Comparison of ENCODE assay signal across 27 cellular contexts in the genomic region with DNA sequence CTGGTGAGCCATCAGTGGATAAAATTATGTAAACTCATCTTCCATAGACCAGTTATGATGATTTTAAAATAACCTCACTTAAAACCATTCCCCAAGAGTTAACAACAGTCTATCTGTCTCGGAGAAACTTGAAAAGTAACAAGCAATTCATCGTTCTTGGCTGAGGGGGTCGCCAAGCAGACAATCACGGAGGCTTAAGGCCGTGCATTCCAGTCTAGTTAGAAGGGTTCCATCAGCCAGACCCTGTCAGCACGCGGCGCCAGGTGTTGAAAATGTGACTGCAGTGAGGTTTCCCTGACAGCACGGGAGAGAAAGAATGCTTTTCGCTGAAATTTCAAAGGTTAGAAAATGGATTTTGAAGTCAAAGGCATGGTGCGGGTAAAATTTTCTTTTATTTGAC.
DNase-seq lines count a peak whose midpoint lies in the region; ATAC-seq and TF ChIP-seq lines count a peak whose summit lies in the region.
"Had no signal": no experiment of that assay in that cellular context is flagged by ENCODE, and none has a peak within 500 bp of the region (broad histone marks: within the 10 kb centered on the region; RNA-seq: fewer than 3 reads in every experiment).

No MANE protein-coding gene starts in this region.

- 0 out of 2 replicates have a peak, but pooled peaks have one; percentile 10 for TF ChIP-seq CTCF in OCI-LY7 (conservative IDR thresholded peaks at IDR 0.05; ENCODE audit: low read length)
- TF ChIP-seq CTCF in neural cell (IDR thresholded peaks at IDR 0.05; ENCODE audit: poor library complexity, severe bottlenecking) = peak; percentile 46
- no peak for TF ChIP-seq CTCF in omental fat pad (IDR thresholded peaks at IDR 0.05)

- no peaks in the 10 kb centered on the region for H4K20me1 ChIP-seq in OCI-LY7 (ENCODE audit: insufficient read depth, low read length)
- no peaks in the 10 kb centered on the region for H4K20me1 ChIP-seq in neural cell (ENCODE audit: insufficient read depth)

- H3K4me3 Mint-ChIP-seq in stimulated activated effector memory CD8-positive, alpha-beta T cell treated with anti-CD3 and anti-CD28 coated beads, Interleukin-12 subunit alpha, Interleukin-12 subunit beta, amount 100 ng/mL, for 72 hours = no peak overlapping the region
- H3K4me3 Mint-ChIP-seq: activated naive CD8-positive, alpha-beta T cell; B cell; CD8-positive, alpha-beta memory T cell; neural crest cell had no signal

- H3K27me3 ChIP-seq in neural cell (ENCODE audit: insufficient read depth, low read depth, low read length) (no peaks in the 10 kb centered on the region), HAP-1 (ENCODE audit: low read depth) (no peaks in the 10 kb centered on the region)
- H3K27me3 ChIP-seq: colonic mucosa, tibial artery had no signal

- no peak overlapping the region for H3K9ac ChIP-seq in neural cell (ENCODE audit: low read length)
- H3K9ac ChIP-seq: KMS-11 had no signal

- in situ Hi-C loops in HAP-1 (cut with MboI; ENCODE audit: low sequenced_read_pairs) = no loop called here

- no peaks in the 10 kb centered on the region for H3K79me2 ChIP-seq in OCI-LY7 (ENCODE audit: insufficient read depth, low read depth, low read length)
- no peaks in the 10 kb centered on the region for H3K79me2 ChIP-seq in neural cell (replicated peaks; ENCODE audit: insufficient read depth, low read length)

- H3K4me1 ChIP-seq in OCI-LY7 (ENCODE audit: insufficient read depth, low read length, poor library complexity, severe bottlenecking) (no peaks in the 10 kb centered on the region), HAP-1 (no peaks in the 10 kb centered on the region)
- H3K4me1 ChIP-seq: colonic mucosa had no signal

- H3K4me1 Mint-ChIP-seq in stimulated activated effector memory CD8-positive, alpha-beta T cell treated with anti-CD3 and anti-CD28 coated beads, Interleukin-12 subunit alpha, Interleukin-12 subunit beta, amount 100 ng/mL, for 72 hours = no peaks in the 10 kb centered on the region
- H3K4me1 Mint-ChIP-seq: B cell; CD8-positive, alpha-beta memory T cell had no signal

- H3K9me3 ChIP-seq in OCI-LY7 (ENCODE audit: low read length) (no peaks in the 10 kb centered on the region), neural cell (ENCODE audit: low read length) (no peaks in the 10 kb centered on the region), HAP-1 (no peaks in the 10 kb centered on the region)
- H3K9me3 ChIP-seq: colonic mucosa, tibial artery had no signal

- no peaks in the 10 kb centered on the region for H3K36me3 ChIP-seq in OCI-LY7 (ENCODE audit: insufficient read depth, low read length)
- no peaks in the 10 kb centered on the region for H3K36me3 ChIP-seq in neural cell (ENCODE audit: insufficient read depth, low read length)
- H3K36me3 ChIP-seq in HAP-1 (replicated peaks) = no peaks in the 10 kb centered on the region
- H3K36me3 ChIP-seq: colonic mucosa, tibial artery had no signal

- no peaks in the 10 kb centered on the region for H3F3A ChIP-seq in neural cell (ENCODE audit: insufficient read depth, low read length, poor library complexity, severe bottlenecking)

- H3K9me3 Mint-ChIP-seq in stimulated activated effector memory CD8-positive, alpha-beta T cell treated with anti-CD3 and anti-CD28 coated beads, Interleukin-12 subunit alpha, Interleukin-12 subunit beta, amount 100 ng/mL, for 72 hours = peaks cover 4% of the 10 kb centered on the region
- H3K9me3 Mint-ChIP-seq: neural crest cell had no signal

- H3K27ac Mint-ChIP-seq in stimulated activated effector memory CD8-positive, alpha-beta T cell treated with anti-CD3 and anti-CD28 coated beads, Interleukin-12 subunit alpha, Interleukin-12 subunit beta, amount 100 ng/mL, for 72 hours = no peak overlapping the region
- H3K27ac Mint-ChIP-seq: activated naive CD8-positive, alpha-beta T cell; B cell; CD8-positive, alpha-beta memory T cell had no signal

- H2AFZ ChIP-seq in OCI-LY7 (ENCODE audit: low read length) (no peak overlapping the region), neural cell (ENCODE audit: low read depth, low read length) (no peak overlapping the region)
- H2AFZ ChIP-seq: PC-9 had no signal

- BruUV-seq in OCI-LY7 (replicated peaks; lab: Mats Ljungman, UMichigan) = no TSS peak

- POLR2A ChIA-PET in OCI-LY7 (lab: Charles Lee) = no interaction called here

- DNase-seq in ELF-1 (ENCODE audit: low read depth, low spot score) = peak; percentile 28
- DNase-seq in OCI-LY7 (ENCODE audit: low spot score) = no peak
- DNase-seq in head of caudate nucleus = peak in 41 of 42 donors; percentile 13 to 70 (median 40)
- no peak for DNase-seq in HAP-1 (ENCODE audit: low spot score in 2 of 2)
- DNase-seq in stimulated activated effector memory CD8-positive, alpha-beta T cell treated with anti-CD3 and anti-CD28 coated beads, Interleukin-12 subunit alpha, Interleukin-12 subunit beta, amount 100 ng/mL, for 72 hours (ENCODE audit: low spot score in 2 of 2) = no peak
- no peak for DNase-seq in omental fat pad (ENCODE audit: low spot score)
- no peak for DNase-seq in KG1 (lab: John Stamatoyannopoulos, UW)
- DNase-seq: ACHN; activated CD4-positive, alpha-beta T cell treated with anti-CD3 and anti-CD28 coated beads for 4 hours; CD8-positive, alpha-beta memory T cell; colonic mucosa; DMS 273 treated with DMSO at 0.1 percent for 48 hours; effector CD8-positive, alpha-beta T cell; GOT3; MM.1S; NCI-H1417; NCI-H2029; NCI-H524 treated with DMSO at 0.1 percent for 48 hours; PC-9; stimulated activated CD4-positive, alpha-beta T cell treated with anti-CD3 and anti-CD28 coated beads, Interleukin-4, amount 100 ng/mL, for 24 hours; tibial artery had no signal

- H3K4me2 ChIP-seq in OCI-LY7 (ENCODE audit: low read length) = no peak overlapping the region
- no peak overlapping the region for H3K4me2 ChIP-seq in neural cell (ENCODE audit: low read length)
- H3K4me2 ChIP-seq: KMS-11, PC-9 had no signal

- TF ChIP-seq EP300 in neural cell (conservative IDR thresholded peaks at IDR 0.05; ENCODE audit: poor library complexity, severe bottlenecking) = peak; percentile 12

- peak; percentile 56 for TF ChIP-seq RAD21 in neural cell (conservative IDR thresholded peaks at IDR 0.05)

- H3K4me3 ChIP-seq in OCI-LY7 (ENCODE audit: low read depth, low read length, poor library complexity, severe bottlenecking) (no peak overlapping the region), neural cell (ENCODE audit: low read length) (no peak overlapping the region), HAP-1 (no peak overlapping the region)
- H3K4me3 ChIP-seq: colonic mucosa, PC-9, tibial artery had no signal

- H3K9me2 ChIP-seq in OCI-LY7 (ENCODE audit: insufficient read depth, low read length) = no peaks in the 10 kb centered on the region
- no peaks in the 10 kb centered on the region for H3K9me2 ChIP-seq in neural cell (ENCODE audit: insufficient read depth, low read length)

- CTCF ChIA-PET in OCI-LY7 (lab: Charles Lee; ENCODE audit: unreplicated experiment) = no interaction called here

- intact Hi-C loops in OCI-LY7 (cut with micrococcal nuclease; ENCODE audit: unreplicated experiment) (no loop called here), head of caudate nucleus (cut with DNase I) (no loop called here)

- ATAC-seq in stimulated activated effector memory CD8-positive, alpha-beta T cell treated with anti-CD3 and anti-CD28 coated beads, Interleukin-12 subunit alpha, Interleukin-12 subunit beta, amount 100 ng/mL, for 72 hours = no peak
- no peak for ATAC-seq in omental fat pad (ENCODE audit: low FRiP score)

- H3K27ac ChIP-seq in OCI-LY7 (ENCODE audit: low read depth, low read length, poor library complexity, severe bottlenecking) (no peak overlapping the region), neural cell (ENCODE audit: low read length) (no peak overlapping the region)
- H3K27ac ChIP-seq: colonic mucosa, HL-60, KMS-11, PC-9, tibial artery had no signal

- no peaks in the 10 kb centered on the region for H3K36me3 Mint-ChIP-seq in stimulated activated effector memory CD8-positive, alpha-beta T cell treated with anti-CD3 and anti-CD28 coated beads, Interleukin-12 subunit alpha, Interleukin-12 subunit beta, amount 100 ng/mL, for 72 hours
- H3K36me3 Mint-ChIP-seq: activated naive CD8-positive, alpha-beta T cell; CD8-positive, alpha-beta memory T cell had no signal

TF ChIP-seq in neural cell, 6 proteins besides CTCF, POLR2A, EP300 and RAD21:
- peak; percentile 46 for TF ChIP-seq SMC3 (conservative IDR thresholded peaks at IDR 0.05; ENCODE audit: poor library complexity)
- TF ChIP-seq EZH2 (IDR thresholded peaks at IDR 0.05; ENCODE audit: borderline replicate concordance, insufficient read depth, low read length, poor library complexity, severe bottlenecking) = no peak

Comparison
In these comparisons a context has a peak if more than half of its experiments do, and no peak if none do; other contexts are left out.
1. DNase-seq: peak in ELF-1 (single experiment) and head of caudate nucleus (41 of 42); none in OCI-LY7 (single experiment), HAP-1 (0 of 2), stimulated activated effector memory CD8-positive, alpha-beta T cell treated with anti-CD3 and anti-CD28 coated beads, Interleukin-12 subunit alpha, Interleukin-12 subunit beta, amount 100 ng/mL, for 72 hours (0 of 2), omental fat pad (single experiment) and KG1 (single experiment).
2. CTCF ChIP-seq: peak in OCI-LY7 (single experiment) and neural cell (single experiment); none in omental fat pad (0 of 3).